ENCODE assay signal across 11 cellular contexts in genomic region chr1:68051475-68051874, GRCh38. TPM values are rescaled to one million over a fixed set of nuclear protein-coding genes. Genes with fewer than 3 reads are reported as not detected.
DNase-seq lines count a peak whose midpoint lies in the region; ATAC-seq, FAIRE-seq and TF ChIP-seq lines count a peak whose summit lies in the region.
"Had no signal": no experiment of that assay in that cellular context is flagged by ENCODE, and none has a peak within 500 bp of the region (broad histone marks: within the 10 kb centered on the region; RNA-seq: fewer than 3 reads in every experiment).

No MANE protein-coding gene starts in this region.

- H3K14ac ChIP-seq in trophoblast cell (ENCODE audit: low read length) = no peak overlapping the region

- H2BK12ac ChIP-seq in trophoblast cell (ENCODE audit: low read length) = no peak overlapping the region

- FAIRE-seq in D721Med (lab: Jason Lieb, UNC) = no peak
- FAIRE-seq: G401.6 had no signal

- H3K27me3 ChIP-seq in heart left ventricle (peaks cover 0 to 12% (median 0%) of the 10 kb centered on the region in 9 donors), trophoblast cell (ENCODE audit: insufficient read depth, low read length) (no peaks in the 10 kb centered on the region)

- ATAC-seq in WTC11 (peak; percentile 87), heart left ventricle (peak; percentile 62 to 90 (median 84)), HG03520 (IDR thresholded peaks at IDR 0.05; ENCODE audit: unreplicated experiment) (no peak)

- H3K36me3 Mint-ChIP-seq in WTC11 = no peaks in the 10 kb centered on the region
- H3K36me3 Mint-ChIP-seq: memory B cell had no signal

- no peak for TF ChIP-seq POLR2A in heart left ventricle (IDR thresholded peaks at IDR 0.05)

- H3K27ac ChIP-seq in heart left ventricle = no peak overlapping the region
- H3K27ac ChIP-seq in trophoblast cell (ENCODE audit: low read depth, low read length) = no peak overlapping the region
- H3K27ac ChIP-seq: HL-60 had no signal

- no peak overlapping the region for H3K9ac ChIP-seq in trophoblast cell (ENCODE audit: low read length)

- no peak overlapping the region for H2AFZ ChIP-seq in trophoblast cell (ENCODE audit: insufficient read depth, low read length, poor library complexity)

- peaks cover 17% of the 10 kb centered on the region for H3K4me1 Mint-ChIP-seq in WTC11
- H3K4me1 Mint-ChIP-seq: memory B cell had no signal

- H2BK5ac ChIP-seq in trophoblast cell (ENCODE audit: low read depth, low read length, poor library complexity) = no peak overlapping the region

- CTCF ChIA-PET in WTC11 (lab: Charles Lee) = interaction anchor here (0.6 to 1.6 kb wide), 11 partner anchors 11 to 340 kb away, joined by 3 to 12 read pairs (median 4); no protein-coding TSS in a partner anchor

- no peak for DNase-seq in D721Med (ENCODE audit: insufficient read length, low spot score)
- DNase-seq in WTC11 (ENCODE audit: low spot score) = peak; percentile 73
- DNase-seq in heart left ventricle = peak; percentile 40 to 74 (median 72)
- DNase-seq in trophoblast cell = peak in 1 of 2 donors; percentile 46
- no peak for DNase-seq in stimulated activated CD4-positive, alpha-beta T cell treated with anti-CD3 and anti-CD28 coated beads, Interleukin-4, amount 100 ng/mL, for 4 hours
- DNase-seq in RPMI8226 = no peak
- no peak for DNase-seq in NCI-H2029 (lab: John Stamatoyannopoulos, UW)

- WGBS in heart left ventricle, 4 donors = 42 to 77% (median 49%) methylated on average over 28 of the region's 28 CpGs
- WGBS in trophoblast cell (ENCODE audit: extremely low coverage, insufficient coverage, insufficient read length) = no CpG with 5 or more reads among the region's 28 CpGs

- H3K27ac Mint-ChIP-seq in WTC11 = no peak overlapping the region
- H3K27ac Mint-ChIP-seq: memory B cell had no signal

- H2AK5ac ChIP-seq in trophoblast cell (ENCODE audit: low read length) = no peak overlapping the region

- no peaks in the 10 kb centered on the region for H3K79me1 ChIP-seq in trophoblast cell (ENCODE audit: low read length)

- no peak overlapping the region for H4K91ac ChIP-seq in trophoblast cell (ENCODE audit: low read depth, low read length)

- no peaks in the 10 kb centered on the region for H3K79me2 ChIP-seq in trophoblast cell (ENCODE audit: control insufficient read depth, insufficient read depth, low read length, poor library complexity)

- no peak overlapping the region for H3K23ac ChIP-seq in trophoblast cell (ENCODE audit: low read length)

- H4K8ac ChIP-seq in trophoblast cell (ENCODE audit: low read depth, low read length) = no peak overlapping the region

- H4K12ac ChIP-seq in trophoblast cell (ENCODE audit: low read depth, low read length) = no peak overlapping the region

- H3K9me3 ChIP-seq in heart left ventricle = no peaks in the 10 kb centered on the region
- peaks cover 8% of the 10 kb centered on the region for H3K9me3 ChIP-seq in trophoblast cell (ENCODE audit: insufficient read depth, low read depth, low read length)

- TF ChIP-seq CTCF in D721Med (IDR thresholded peaks at IDR 0.05; ENCODE audit: insufficient read depth, missing control alignments) (peak; percentile 31), WTC11 (IDR thresholded peaks at IDR 0.05) (no peak), heart left ventricle (IDR thresholded peaks at IDR 0.05) (peak in 8 of 12 donors; percentile 6 to 48 (median 24))

- H3K4me3 ChIP-seq in heart left ventricle = peak overlapping the region in 11 of 12 donors; percentile 7 to 58 (median 46)
- no peak overlapping the region for H3K4me3 ChIP-seq in trophoblast cell (ENCODE audit: low read depth, low read length)

- H3K4me1 ChIP-seq in heart left ventricle (no peaks in the 10 kb centered on the region), trophoblast cell (ENCODE audit: control insufficient read depth in 1 of 2, insufficient read depth in 2 of 2, low read length in 2 of 2) (peaks cover 0 to 3% of the 10 kb centered on the region in 2 experiments)

- H3K36me3 ChIP-seq in heart left ventricle (no peaks in the 10 kb centered on the region), trophoblast cell (ENCODE audit: control insufficient read depth in 1 of 2, insufficient read depth in 2 of 2, low read length in 2 of 2) (no peaks in the 10 kb centered on the region)

- POLR2A ChIA-PET in WTC11 (lab: Charles Lee) = no interaction called here

- H3K4ac ChIP-seq in trophoblast cell (ENCODE audit: low read depth, low read length) = no peak overlapping the region

- H2BK120ac ChIP-seq in trophoblast cell (ENCODE audit: insufficient read depth, low read length, poor library complexity) = no peak overlapping the region

- intact Hi-C loops in heart left ventricle (cut with DNase I) = loop anchor here in 3 of 10 donors (2.0 to 5.0 kb wide), 4 partner anchors 61 to 199 kb away; no protein-coding TSS in a partner anchor

- no peaks in the 10 kb centered on the region for H3K9me3 Mint-ChIP-seq in WTC11
- H3K9me3 Mint-ChIP-seq: memory B cell had no signal

- H3K18ac ChIP-seq in trophoblast cell (ENCODE audit: low read length) = no peak overlapping the region

- peak overlapping the region; percentile 43 for H3K4me2 ChIP-seq in trophoblast cell (ENCODE audit: low read length)

- peaks cover 41% of the 10 kb centered on the region for H3K27me3 Mint-ChIP-seq in WTC11 (ENCODE audit: low read depth)
- H3K27me3 Mint-ChIP-seq: memory B cell had no signal

- H3K4me3 Mint-ChIP-seq in WTC11 = peak overlapping the region; percentile 67
- H3K4me3 Mint-ChIP-seq: memory B cell had no signal

TF ChIP-seq in WTC11, 78 proteins besides CTCF, POLR2A, EP300 and RAD21 (continues in another document):
- TF ChIP-seq E2F1 (CRISPR knock-in tag; IDR thresholded peaks at IDR 0.05) (no peak), AFF4 (CRISPR knock-in tag; IDR thresholded peaks at IDR 0.05; ENCODE audit: borderline replicate concordance) (no peak), SOX15 (CRISPR knock-in tag; IDR thresholded peaks at IDR 0.05) (no peak), TP53 (CRISPR knock-in tag; IDR thresholded peaks at IDR 0.05) (no peak), ERG (CRISPR knock-in tag; IDR thresholded peaks at IDR 0.05) (no peak)
- TF ChIP-seq, protein P1, sequence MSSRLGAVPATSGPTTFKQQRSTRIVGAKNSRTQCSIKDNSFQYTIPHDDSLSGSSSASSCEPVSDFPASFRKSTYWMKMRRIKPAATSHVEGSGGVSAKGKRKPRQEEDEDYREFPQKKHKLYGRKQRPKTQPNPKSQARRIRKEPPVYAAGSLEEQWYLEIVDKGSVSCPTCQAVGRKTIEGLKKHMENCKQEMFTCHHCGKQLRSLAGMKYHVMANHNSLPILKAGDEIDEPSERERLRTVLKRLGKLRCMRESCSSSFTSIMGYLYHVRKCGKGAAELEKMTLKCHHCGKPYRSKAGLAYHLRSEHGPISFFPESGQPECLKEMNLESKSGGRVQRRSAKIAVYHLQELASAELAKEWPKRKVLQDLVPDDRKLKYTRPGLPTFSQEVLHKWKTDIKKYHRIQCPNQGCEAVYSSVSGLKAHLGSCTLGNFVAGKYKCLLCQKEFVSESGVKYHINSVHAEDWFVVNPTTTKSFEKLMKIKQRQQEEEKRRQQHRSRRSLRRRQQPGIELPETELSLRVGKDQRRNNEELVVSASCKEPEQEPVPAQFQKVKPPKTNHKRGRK (CRISPR knock-in tag; IDR thresholded peaks at IDR 0.05; ENCODE audit: borderline replicate concordance) = no peak

RNA-seq across cellular contexts. Expression of gene DIRAS3, which starts 1.0 kb away (rescaled TPM):
- 0.14 to 0.22 TPM (median 0.16 TPM) in 3 replicates for total RNA-seq in WTC11 (2021)
- 10 to 100 TPM in 4 of 9 donors, 1 to 10 TPM in 5; 7.0 to 22.1 (median 10.0) TPM for total RNA-seq in heart left ventricle
- 10 to 100 TPM in 1 of 2 donors, 1 to 10 TPM in 1; 3.8 to 10.9 TPM for polyA plus RNA-seq in heart left ventricle
- 0.75 and 0.81 TPM in 2 replicates for polyA plus RNA-seq in trophoblast cell (2013)

Comparison
In these comparisons a context has a peak if more than half of its experiments do, and no peak if none do; other contexts are left out.
1. DNase-seq: peak in WTC11 (single experiment) and heart left ventricle (5 of 5); none in D721Med (single experiment), stimulated activated CD4-positive, alpha-beta T cell treated with anti-CD3 and anti-CD28 coated beads, Interleukin-4, amount 100 ng/mL, for 4 hours (0 of 2), RPMI8226 (single experiment) and NCI-H2029 (single experiment).